ENCODE assay signal across 8 cellular contexts in genomic region chr3:47380601-47381316, GRCh38. TPM values are rescaled to one million over a fixed set of nuclear protein-coding genes. Genes with fewer than 3 reads are reported as not detected.
DNase-seq lines count a peak whose midpoint lies in the region; ATAC-seq, FAIRE-seq and TF ChIP-seq lines count a peak whose summit lies in the region.

PTPN23 (plus strand) TSS chr3:47381021; CDS start chr3:47381097, 76 bp downstream.

- H3K4me1 Mint-ChIP-seq in CD14-positive monocyte = peaks cover 57% of the 10 kb centered on the region

- peaks cover 15% of the 10 kb centered on the region for H4K20me1 ChIP-seq in HepG2 (ENCODE audit: insufficient read depth, low read length)

- no peak; the same call in none of the 2 replicates for TF ChIP-seq RAD21 in HepG2 (CRISPR knock-in tag; IDR thresholded peaks at IDR 0.05)

- FAIRE-seq in HepG2 (lab: Jason Lieb, UNC) = peak; percentile 94

- H3K4me1 ChIP-seq in HepG2 (ENCODE audit: insufficient read depth, low read length) = peaks cover 82% of the 10 kb centered on the region

- TF ChIP-seq POLR2A in HepG2 (IDR thresholded peaks at IDR 0.05; ENCODE audit: insufficient read depth in 1 of 2, low read depth in 2 of 2, low read length in 2 of 2) = peak; percentile 84 to 91

- intact Hi-C loops in CD14-positive monocyte (cut with micrococcal nuclease) = loop anchor here (2.0 to 10.0 kb wide), 2 partner anchors 96 to 98 kb away; partner anchors contain the start of genes KIF9 (in 2 of the 2) and KLHL18 (in 2 of the 2)
- intact Hi-C loops in HepG2 (cut with micrococcal nuclease; ENCODE audit: unreplicated experiment) = loop anchor here (1.0 to 2.0 kb wide), 2 partner anchors 14 to 95 kb away; partner anchors contain the start of gene SCAP

- H3K27ac ChIP-seq in HepG2 (ENCODE audit: extremely low read length, insufficient read depth, low read length) = peak within 1 kb of the TSS; percentile 99

- no peak for TF ChIP-seq CTCF in CD14-positive monocyte (IDR thresholded peaks at IDR 0.05)
- peak; percentile 12; the same call in 1 of the 2 replicates for TF ChIP-seq CTCF in HepG2 (CRISPR knock-in tag; IDR thresholded peaks at IDR 0.05)

- DNase-seq in CD14-positive monocyte (ENCODE audit: low spot score) (peak; percentile 99), NCI-H82 (lab: John Stamatoyannopoulos, UW) (peak; percentile 98), dermis blood vessel endothelial cell (peak; percentile 99), HepG2 (ENCODE audit: low spot score) (peak; percentile 97)
- DNase-seq in activated CD4-positive, alpha-beta T cell treated with anti-CD3 and anti-CD28 coated beads, Interleukin-2, amount 50 U/mL, for 48 hours = peak; percentile 99
- DNase-seq in stimulated activated CD4-positive, alpha-beta T cell treated with anti-CD3 and anti-CD28 coated beads, Interleukin-4, amount 100 ng/mL, for 1 hour = peak; percentile 98

- WGBS in HepG2 (ENCODE audit: low lambda C conversion rate) = 7% methylated on average over 3 of the region's 61 CpGs

- CTCF ChIA-PET in HepG2 (lab: Yijun Ruan, JAX; ENCODE audit: low intra/inter-chr PET ratio, low total read pairs) = no interaction called here

- peak within 1 kb of the TSS; percentile 91 for H3K4me2 ChIP-seq in HepG2 (ENCODE audit: low read depth, low read length)

- in situ Hi-C loops in HepG2 (cut with HindIII; ENCODE audit: extremely low pct_ligation_motif_present, low pct_unique_long_range_greater_than_20kb) = no loop called here

- peaks cover 8 to 15% of the 10 kb centered on the region in 2 donors for H3K36me3 Mint-ChIP-seq in CD14-positive monocyte

- POLR2A ChIA-PET in HepG2 (lab: Yijun Ruan, JAX) = interaction anchor here (0.5 to 3.2 kb wide), 25 partner anchors 9 to 445 kb away, joined by 3 to 25 read pairs (median 4); partner anchors contain the start of genes KIF9, KLHL18, SCAP and SETD2

- peaks cover 0 to 2% (median 0%) of the 10 kb centered on the region in 3 donors for H3K27me3 Mint-ChIP-seq in CD14-positive monocyte (ENCODE audit: low read depth in 3 of 3)

- no peak within 1 kb of the TSS for H2AFZ ChIP-seq in HepG2 (ENCODE audit: low read length)

- peak within 1 kb of the TSS; percentile 83 to 99 (median 87) for H3K4me3 ChIP-seq in HepG2 (replicated peaks in 1 of 3; ENCODE audit: insufficient read depth in 1 of 3, low read depth in 2 of 3, low read length in 3 of 3)

- peaks cover 41% of the 10 kb centered on the region for H3K79me2 ChIP-seq in HepG2 (ENCODE audit: insufficient read depth, low read length)

- ATAC-seq in GM19397 (IDR thresholded peaks at IDR 0.05; ENCODE audit: unreplicated experiment) (peak; percentile 83), HG03571 (IDR thresholded peaks at IDR 0.05; ENCODE audit: unreplicated experiment) (peak; percentile 68), HepG2 (peak; percentile 79)

- BruUV-seq in HepG2 (replicated peaks; lab: Mats Ljungman, UMichigan) = TSS peak; percentile 78

- H3K4me3 Mint-ChIP-seq in CD14-positive monocyte = peak within 1 kb of the TSS; percentile 97 to 99

- no peaks in the 10 kb centered on the region; a peak in 1 of 5 replicates for H3K27me3 ChIP-seq in HepG2 (ENCODE audit: control insufficient read depth in 1 of 2, insufficient read depth in 2 of 2, low read length in 2 of 2)

- H3K9me3 Mint-ChIP-seq in CD14-positive monocyte = no peaks in the 10 kb centered on the region

- peak within 1 kb of the TSS; percentile 98 to 100 (median 99) for H3K27ac Mint-ChIP-seq in CD14-positive monocyte

- H3K9ac ChIP-seq in HepG2 (ENCODE audit: insufficient read depth, low read depth, low read length) = peak within 1 kb of the TSS; percentile 98

- 0 out of 5 replicates have a peak, but pooled peaks cover 0 to 2% of the 10 kb centered on the region in 2 experiments for H3K36me3 ChIP-seq in HepG2 (replicated peaks in 1 of 2; ENCODE audit: control insufficient read depth in 1 of 2, insufficient read depth in 2 of 2, low read length in 2 of 2)

- H3K9me3 ChIP-seq in HepG2 (ENCODE audit: low read length) = no peaks in the 10 kb centered on the region

- TF ChIP-seq EP300 in HepG2 (IDR thresholded peaks at IDR 0.05; ENCODE audit: low read depth in 2 of 2, low read length in 2 of 2) = no peak
- TF ChIP-seq EP300 in HepG2 (CRISPR knock-in tag; IDR thresholded peaks at IDR 0.05; ENCODE audit: borderline replicate concordance) = no peak

TF ChIP-seq in HepG2, 621 proteins besides CTCF, POLR2A, EP300 and RAD21 (continues in another document):
- TF ChIP-seq YY1 (IDR thresholded peaks at IDR 0.05; ENCODE audit: insufficient read depth, insufficient replicate concordance, low read depth, low read length) (peak; percentile 65), ELF1 (CRISPR knock-in tag; IDR thresholded peaks at IDR 0.05) (peak; percentile 87), FOSL2 (CRISPR knock-in tag; IDR thresholded peaks at IDR 0.05) (peak; percentile 21; the same call in 1 of the 2 replicates), NR2F6 (IDR thresholded peaks at IDR 0.05) (no peak; the same call in 1 of the 2 replicates), NR2F6 (CRISPR knock-in tag; IDR thresholded peaks at IDR 0.05) (peak; percentile 40)
- TF ChIP-seq, protein P1, sequence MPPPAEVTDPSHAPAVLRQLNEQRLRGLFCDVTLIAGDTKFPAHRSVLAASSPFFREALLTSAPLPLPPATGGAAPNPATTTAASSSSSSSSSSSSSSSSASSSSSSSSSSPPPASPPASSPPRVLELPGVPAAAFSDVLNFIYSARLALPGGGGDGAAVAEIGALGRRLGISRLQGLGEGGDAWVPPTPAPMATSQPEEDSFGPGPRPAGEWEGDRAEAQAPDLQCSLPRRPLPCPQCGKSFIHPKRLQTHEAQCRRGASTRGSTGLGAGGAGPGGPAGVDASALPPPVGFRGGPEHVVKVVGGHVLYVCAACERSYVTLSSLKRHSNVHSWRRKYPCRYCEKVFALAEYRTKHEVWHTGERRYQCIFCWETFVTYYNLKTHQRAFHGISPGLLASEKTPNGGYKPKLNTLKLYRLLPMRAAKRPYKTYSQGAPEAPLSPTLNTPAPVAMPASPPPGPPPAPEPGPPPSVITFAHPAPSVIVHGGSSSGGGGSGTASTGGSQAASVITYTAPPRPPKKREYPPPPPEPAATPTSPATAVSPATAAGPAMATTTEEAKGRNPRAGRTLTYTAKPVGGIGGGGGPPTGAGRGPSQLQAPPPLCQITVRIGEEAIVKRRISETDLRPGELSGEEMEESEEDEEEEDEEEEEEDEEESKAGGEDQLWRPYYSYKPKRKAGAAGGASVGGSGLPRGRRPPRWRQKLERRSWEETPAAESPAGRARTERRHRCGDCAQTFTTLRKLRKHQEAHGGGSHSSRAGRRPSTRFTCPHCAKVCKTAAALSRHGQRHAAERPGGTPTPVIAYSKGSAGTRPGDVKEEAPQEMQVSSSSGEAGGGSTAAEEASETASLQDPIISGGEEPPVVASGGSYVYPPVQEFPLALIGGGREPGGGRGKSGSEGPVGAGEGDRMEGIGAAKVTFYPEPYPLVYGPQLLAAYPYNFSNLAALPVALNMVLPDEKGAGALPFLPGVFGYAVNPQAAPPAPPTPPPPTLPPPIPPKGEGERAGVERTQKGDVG (CRISPR knock-in tag; IDR thresholded peaks at IDR 0.05; ENCODE audit: borderline replicate concordance) = peak; percentile 65
- TF ChIP-seq, protein P2, sequence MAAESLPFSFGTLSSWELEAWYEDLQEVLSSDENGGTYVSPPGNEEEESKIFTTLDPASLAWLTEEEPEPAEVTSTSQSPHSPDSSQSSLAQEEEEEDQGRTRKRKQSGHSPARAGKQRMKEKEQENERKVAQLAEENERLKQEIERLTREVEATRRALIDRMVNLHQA (CRISPR knock-in tag; IDR thresholded peaks at IDR 0.05) = no peak
- TF ChIP-seq, protein P3, sequence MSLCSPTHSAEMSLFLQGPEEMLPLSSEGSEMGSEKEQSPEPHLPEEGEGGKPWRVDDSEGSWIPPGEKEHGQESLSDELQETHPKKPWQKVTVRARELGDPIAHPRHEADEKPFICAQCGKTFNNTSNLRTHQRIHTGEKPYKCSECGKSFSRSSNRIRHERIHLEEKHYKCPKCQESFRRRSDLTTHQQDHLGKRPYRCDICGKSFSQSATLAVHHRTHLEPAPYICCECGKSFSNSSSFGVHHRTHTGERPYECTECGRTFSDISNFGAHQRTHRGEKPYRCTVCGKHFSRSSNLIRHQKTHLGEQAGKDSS (CRISPR knock-in tag; IDR thresholded peaks at IDR 0.05; ENCODE audit: borderline replicate concordance, low read depth) = peak; percentile 6; the same call in 1 of the 2 replicates
- TF ChIP-seq, protein P4, sequence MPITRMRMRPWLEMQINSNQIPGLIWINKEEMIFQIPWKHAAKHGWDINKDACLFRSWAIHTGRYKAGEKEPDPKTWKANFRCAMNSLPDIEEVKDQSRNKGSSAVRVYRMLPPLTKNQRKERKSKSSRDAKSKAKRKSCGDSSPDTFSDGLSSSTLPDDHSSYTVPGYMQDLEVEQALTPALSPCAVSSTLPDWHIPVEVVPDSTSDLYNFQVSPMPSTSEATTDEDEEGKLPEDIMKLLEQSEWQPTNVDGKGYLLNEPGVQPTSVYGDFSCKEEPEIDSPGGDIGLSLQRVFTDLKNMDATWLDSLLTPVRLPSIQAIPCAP (CRISPR knock-in tag; IDR thresholded peaks at IDR 0.05; ENCODE audit: low read depth) = 0 out of 2 replicates have a peak, but pooled peaks have one; percentile 32

RNA-seq across cellular contexts. Expression of gene PTPN23, which starts in this region (rescaled TPM):
- polyA plus RNA-seq in CD14-positive monocyte = 1 to 10 TPM; 1.2 to 1.3 TPM
- 21.4 and 41.4 TPM in 2 replicates for total RNA-seq in dermis blood vessel endothelial cell
- 3.7 and 13.2 TPM in 2 replicates for total RNA-seq in HepG2 (2016; rRNA removed; fragmentation: Illumina TruSeq; extraction: Trizol)
- 1.3 and 3.2 TPM in 2 replicates for total RNA-seq in HepG2 (2016; cell fraction: cytosol; rRNA removed; fragmentation: Illumina TruSeq; extraction: Trizol; ENCODE audit: low read depth)
- total RNA-seq in HepG2 (2016; cell fraction: insoluble cytoplasmic fraction; rRNA removed; fragmentation: Illumina TruSeq; extraction: Trizol) = 4.7 and 9.4 TPM in 2 replicates
- 3.7 and 4.3 TPM in 2 replicates for total RNA-seq in HepG2 (2016; cell fraction: membrane; rRNA removed; fragmentation: Illumina TruSeq; extraction: Trizol)
- 12.0 and 16.8 TPM in 2 replicates for total RNA-seq in HepG2 (2016; cell fraction: nucleus; rRNA removed; fragmentation: Illumina TruSeq; extraction: Trizol)
- 2.3 and 3.2 TPM in 2 replicates for polyA plus RNA-seq in HepG2 (2011; rRNA removed)
- polyA plus RNA-seq in HepG2 (2011; cell fraction: cytosol; rRNA removed) = 0.62 and 0.71 TPM in 2 replicates
- polyA plus RNA-seq in HepG2 (2011; cell fraction: nucleus; rRNA removed) = 24.4 and 28.9 TPM in 2 replicates
- 13.7 and 19.4 TPM in 2 replicates for polyA plus RNA-seq in HepG2 (2012)
- 1.3 and 1.5 TPM in 2 replicates for polyA plus RNA-seq in HepG2 (2016; cell fraction: cytosol; fragmentation: Illumina TruSeq; extraction: Trizol; ENCODE audit: low read depth)
- polyA plus RNA-seq in HepG2 (2016; cell fraction: insoluble cytoplasmic fraction; fragmentation: Illumina TruSeq; extraction: Trizol; ENCODE audit: low read depth) = 6.7 and 10.8 TPM in 2 replicates
- polyA plus RNA-seq in HepG2 (2016; cell fraction: membrane; fragmentation: Illumina TruSeq; extraction: Trizol; ENCODE audit: low read depth) = 2.6 and 3.1 TPM in 2 replicates
- polyA plus RNA-seq in HepG2 (2016; cell fraction: nucleus; fragmentation: Illumina TruSeq; extraction: Trizol; ENCODE audit: insufficient read depth, low read depth) = 27.3 and 29.1 TPM in 2 replicates
- polyA minus RNA-seq in HepG2 (2011; rRNA and poly(A)+ RNA removed; ENCODE audit: low replicate concordance) = 14.1 and 14.5 TPM in 2 replicates
- 8.0 and 8.9 TPM in 2 replicates for polyA minus RNA-seq in HepG2 (2011; cell fraction: cytosol; rRNA and poly(A)+ RNA removed)
- polyA minus RNA-seq in HepG2 (2011; cell fraction: nucleus; rRNA and poly(A)+ RNA removed) = 18.3 and 19.1 TPM in 2 replicates

Comparison
In these comparisons a context has a peak if more than half of its experiments do, and no peak if none do; other contexts are left out.
1. Peak in every context shown above with its lines: DNase-seq, ATAC-seq, H3K4me3 ChIP-seq and H3K27ac ChIP-seq.